ENCODE assay signal across 9 cellular contexts in the genomic region with DNA sequence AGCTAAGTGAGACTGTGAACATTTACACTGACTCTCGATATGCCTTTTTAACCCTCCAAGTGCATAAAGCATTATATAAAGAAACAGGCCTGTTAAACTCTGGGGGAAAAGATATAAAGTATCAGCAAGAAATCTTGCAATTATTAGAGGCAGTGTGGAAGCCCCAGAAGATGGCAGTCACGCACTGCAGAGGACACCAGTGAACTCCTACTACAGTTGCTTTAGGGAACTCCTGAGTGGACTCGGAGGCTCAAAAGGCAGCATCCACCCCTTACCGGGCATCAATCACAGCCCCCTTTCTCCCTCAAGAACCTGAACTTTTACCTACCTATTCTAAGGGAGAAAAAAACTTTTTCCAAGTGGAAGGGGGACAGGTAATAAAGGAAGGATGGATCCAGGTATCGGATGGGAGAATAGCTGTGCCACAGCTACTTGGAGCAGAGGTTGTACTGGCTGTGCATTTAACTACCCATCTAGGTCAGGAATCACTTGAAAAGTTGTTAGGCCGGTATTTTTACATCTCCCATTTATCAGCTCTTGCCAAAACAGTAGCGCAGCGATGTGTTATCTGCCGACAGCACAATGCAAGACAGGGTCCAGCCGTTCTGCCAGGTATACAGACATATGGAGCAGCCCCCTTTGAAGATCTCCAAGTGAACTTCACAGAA.
DNase-seq lines count a peak whose midpoint lies in the region; ATAC-seq and TF ChIP-seq lines count a peak whose summit lies in the region.
"Had no signal": no experiment of that assay in that cellular context is flagged by ENCODE, and none has a peak within 500 bp of the region (broad histone marks: within the 10 kb centered on the region; RNA-seq: fewer than 3 reads in every experiment).

No MANE protein-coding gene starts in this region.

- H2AFZ ChIP-seq in MM.1S (ENCODE audit: low read length), result no peak overlapping the region

- no peak overlapping the region for H3K27ac Mint-ChIP-seq in activated naive CD4-positive, alpha-beta T cell treated with anti-CD3 and anti-CD28 coated beads, Interleukin-2, amount 10 ng/mL, durations not matched to agents 7 days and 5 days
- H3K27ac Mint-ChIP-seq in stimulated activated naive CD8-positive, alpha-beta T cell treated with anti-CD3 and anti-CD28 coated beads, Interleukin-15, amount 100 ng/mL, for 72 hours, result no peak overlapping the region
- H3K27ac Mint-ChIP-seq: activated naive CD4-positive, alpha-beta T cell treated with anti-CD3 and anti-CD28 coated beads, Interleukin-2, amount 50 U/mL, for 72 hours had no signal

- H3K9me3 Mint-ChIP-seq in activated naive CD4-positive, alpha-beta T cell treated with anti-CD3 and anti-CD28 coated beads, Interleukin-2, amount 10 ng/mL, durations not matched to agents 7 days and 5 days, result peaks cover 21% of the 10 kb centered on the region
- H3K9me3 Mint-ChIP-seq in stimulated activated naive CD8-positive, alpha-beta T cell treated with anti-CD3 and anti-CD28 coated beads, Interleukin-15, amount 100 ng/mL, for 72 hours, result no peaks in the 10 kb centered on the region
- H3K9me3 Mint-ChIP-seq: activated naive CD4-positive, alpha-beta T cell treated with anti-CD3 and anti-CD28 coated beads, Interleukin-2, amount 50 U/mL, for 72 hours had no signal

- ATAC-seq in stimulated activated naive CD8-positive, alpha-beta T cell treated with anti-CD3 and anti-CD28 coated beads, Interleukin-15, amount 100 ng/mL, for 72 hours, result peak; percentile 62
- ATAC-seq in HG03095 (IDR thresholded peaks at IDR 0.05; ENCODE audit: unreplicated experiment), result no peak

- no peaks in the 10 kb centered on the region for H4K20me1 ChIP-seq in MM.1S (ENCODE audit: insufficient read depth, low read length)

- no peak overlapping the region for H3K27ac ChIP-seq in MM.1S (ENCODE audit: low read length)
- H3K27ac ChIP-seq in effector memory CD4-positive, alpha-beta T cell (ENCODE audit: insufficient read depth, low read length, poor library complexity, severe bottlenecking), result no peak overlapping the region

- no peaks in the 10 kb centered on the region for H3K36me3 ChIP-seq in MM.1S (replicated peaks; ENCODE audit: insufficient read depth, low read length)
- H3K36me3 ChIP-seq in effector memory CD4-positive, alpha-beta T cell (ENCODE audit: control insufficient read depth, insufficient read depth, low read length), result no peaks in the 10 kb centered on the region

- no peaks in the 10 kb centered on the region for H3K79me2 ChIP-seq in MM.1S (ENCODE audit: low read length)

- H3F3A ChIP-seq in MM.1S (ENCODE audit: insufficient read depth, low read length), result no peaks in the 10 kb centered on the region

- H3K9ac ChIP-seq in MM.1S (ENCODE audit: low read length), result no peak overlapping the region

- no peak overlapping the region for H3K4me3 Mint-ChIP-seq in activated naive CD4-positive, alpha-beta T cell treated with anti-CD3 and anti-CD28 coated beads, Interleukin-2, amount 10 ng/mL, durations not matched to agents 7 days and 5 days
- H3K4me3 Mint-ChIP-seq in stimulated activated naive CD8-positive, alpha-beta T cell treated with anti-CD3 and anti-CD28 coated beads, Interleukin-15, amount 100 ng/mL, for 72 hours, result no peak overlapping the region

- peaks cover 4% of the 10 kb centered on the region for H3K4me1 Mint-ChIP-seq in activated naive CD4-positive, alpha-beta T cell treated with anti-CD3 and anti-CD28 coated beads, Interleukin-2, amount 10 ng/mL, durations not matched to agents 7 days and 5 days
- peaks cover 7% of the 10 kb centered on the region for H3K4me1 Mint-ChIP-seq in stimulated activated naive CD8-positive, alpha-beta T cell treated with anti-CD3 and anti-CD28 coated beads, Interleukin-15, amount 100 ng/mL, for 72 hours

- H3K9me2 ChIP-seq in MM.1S (replicated peaks; ENCODE audit: insufficient read depth, low read length), result no peaks in the 10 kb centered on the region

- H3K36me3 Mint-ChIP-seq in activated naive CD4-positive, alpha-beta T cell treated with anti-CD3 and anti-CD28 coated beads, Interleukin-2, amount 10 ng/mL, durations not matched to agents 7 days and 5 days, result no peaks in the 10 kb centered on the region
- H3K36me3 Mint-ChIP-seq: activated naive CD4-positive, alpha-beta T cell treated with anti-CD3 and anti-CD28 coated beads, Interleukin-2, amount 50 U/mL, for 72 hours had no signal

- H3K27me3 Mint-ChIP-seq in activated naive CD4-positive, alpha-beta T cell treated with anti-CD3 and anti-CD28 coated beads, Interleukin-2, amount 10 ng/mL, durations not matched to agents 7 days and 5 days, result no peaks in the 10 kb centered on the region
- no peaks in the 10 kb centered on the region for H3K27me3 Mint-ChIP-seq in stimulated activated naive CD8-positive, alpha-beta T cell treated with anti-CD3 and anti-CD28 coated beads, Interleukin-15, amount 100 ng/mL, for 72 hours

- 0 out of 2 replicates have a peak, but pooled peaks cover 4% of the 10 kb centered on the region for H3K9me3 ChIP-seq in MM.1S (replicated peaks; ENCODE audit: insufficient read depth, low read length)
- H3K9me3 ChIP-seq in effector memory CD4-positive, alpha-beta T cell (ENCODE audit: control insufficient read depth, low read length), result no peaks in the 10 kb centered on the region

- CTCF ChIA-PET in activated naive CD4-positive, alpha-beta T cell treated with anti-CD3 and anti-CD28 coated beads, Interleukin-2, amount 10 ng/mL, durations not matched to agents 7 days and 5 days (lab: Charles Lee), result no interaction called here

- H3K4me2 ChIP-seq in MM.1S (ENCODE audit: low read depth, low read length), result no peak overlapping the region

- peak; percentile 76 for DNase-seq in Ammon's horn (ENCODE audit: low spot score)
- DNase-seq in MM.1S, result no peak
- DNase-seq in activated naive CD4-positive, alpha-beta T cell treated with anti-CD3 and anti-CD28 coated beads, Interleukin-2, amount 10 ng/mL, durations not matched to agents 7 days and 5 days, result peak; percentile 46
- DNase-seq in left kidney (ENCODE audit: low read depth, low spot score), result peak; percentile 79
- peak; percentile 20 to 39 for DNase-seq in stimulated activated naive CD8-positive, alpha-beta T cell treated with anti-CD3 and anti-CD28 coated beads, Interleukin-15, amount 100 ng/mL, for 72 hours
- DNase-seq in effector memory CD4-positive, alpha-beta T cell, result no peak
- DNase-seq in SIG-M5 treated with dmso at 0.1 percent for 504 hours (lab: John Stamatoyannopoulos, UW; ENCODE audit: unreplicated experiment), result no peak

- H3K4me1 ChIP-seq in MM.1S (ENCODE audit: low read length), result no peaks in the 10 kb centered on the region
- H3K4me1 ChIP-seq in effector memory CD4-positive, alpha-beta T cell (ENCODE audit: control insufficient read depth, insufficient read depth, low read length, poor library complexity, severe bottlenecking), result no peaks in the 10 kb centered on the region

- no peaks in the 10 kb centered on the region for H3K27me3 ChIP-seq in MM.1S (replicated peaks; ENCODE audit: insufficient read depth, low read length)
- no peaks in the 10 kb centered on the region for H3K27me3 ChIP-seq in effector memory CD4-positive, alpha-beta T cell (replicated peaks; ENCODE audit: control insufficient read depth, insufficient read depth, low read length, poor library complexity, severe bottlenecking)

- H3K4me3 ChIP-seq in MM.1S (ENCODE audit: low read length), result no peak overlapping the region
- H3K4me3 ChIP-seq in effector memory CD4-positive, alpha-beta T cell (ENCODE audit: insufficient read depth, low read depth, low read length, poor library complexity, severe bottlenecking), result no peak overlapping the region

- peak; percentile 26 for TF ChIP-seq CTCF in MM.1S (IDR thresholded peaks at IDR 0.05; ENCODE audit: low read length)

Comparison
In these comparisons a context has a peak if more than half of its experiments do, and no peak if none do; other contexts are left out.
1. DNase-seq: peak in Ammon's horn (single experiment), activated naive CD4-positive, alpha-beta T cell treated with anti-CD3 and anti-CD28 coated beads, Interleukin-2, amount 10 ng/mL, durations not matched to agents 7 days and 5 days (single experiment), left kidney (single experiment) and stimulated activated naive CD8-positive, alpha-beta T cell treated with anti-CD3 and anti-CD28 coated beads, Interleukin-15, amount 100 ng/mL, for 72 hours (2 of 2); none in MM.1S (single experiment), effector memory CD4-positive, alpha-beta T cell (0 of 3) and SIG-M5 treated with dmso at 0.1 percent for 504 hours (single experiment).